8 cellular contexts compared by ENCODE assay signal in genomic region chr1:155856975-155857930, GRCh38. TPM values are rescaled to one million over a fixed set of nuclear protein-coding genes. Genes with fewer than 3 reads are reported as not detected.
A peak's percentile ranks its signal among the peaks of the same experiment; 100 is the strongest.
DNase-seq lines count a peak whose midpoint lies in the region; ATAC-seq and TF ChIP-seq lines count a peak whose summit lies in the region.

TSS of gene GON4L (minus strand) at chr1:155857214. CDS start at chr1:155853780, 3,434 bp downstream.

- DNase-seq in Caki2 (ENCODE audit: low read depth) (peak; percentile 82), KBM-7 (peak; percentile 92), PC-9 (peak; percentile 84 to 85), activated T-cell treated with anti-CD3 and anti-CD28 coated beads for 48 hours (ENCODE audit: low read depth) (peak; percentile 85), epithelial cell of esophagus (ENCODE audit: low read depth) (peak; percentile 95), middle frontal gyrus (ENCODE audit: extremely low spot score, low spot score) (peak; percentile 92)
- peak; percentile 81 to 82 for DNase-seq in stimulated activated CD8-positive, alpha-beta memory T cell treated with anti-CD3 and anti-CD28 coated beads, Interleukin-2, amount 100 ng/mL, for 48 hours (ENCODE audit: low read depth in 2 of 2)

- H3K4me2 ChIP-seq in PC-9: peak within 1 kb of the TSS; percentile 90

- peaks cover 15% of the 10 kb centered on the region; the same call in 1 of the 2 replicates for H3K27me3 ChIP-seq in PC-9 (ENCODE audit: insufficient read depth, low read depth)

- peaks cover 42% of the 10 kb centered on the region for H3K79me2 ChIP-seq in PC-9 (ENCODE audit: low read depth)

- no peaks in the 10 kb centered on the region for H3K9me2 ChIP-seq in PC-9 (ENCODE audit: insufficient read depth)

- no TSS peak for BruUV-seq in PC-9 (replicated peaks; lab: Mats Ljungman, UMichigan)

- TF ChIP-seq CTCF in PC-9 (conservative IDR thresholded peaks at IDR 0.05): no peak
- no peak for TF ChIP-seq CTCF in epithelial cell of esophagus (IDR thresholded peaks at IDR 0.05; ENCODE audit: insufficient read depth, low read depth, low read length, missing control alignments)

- H3K4me1 ChIP-seq in PC-9 (replicated peaks; ENCODE audit: insufficient read depth): peaks cover 18% of the 10 kb centered on the region

- peak within 1 kb of the TSS; percentile 92 for H2AFZ ChIP-seq in PC-9

- in situ Hi-C loops in Caki2 (cut with HindIII; ENCODE audit: low pct_unique_long_range_greater_than_20kb, low sequenced_read_pairs): no loop called here
- in situ Hi-C loops in KBM-7 (cut with MboI; ENCODE audit: low pct_unique_long_range_greater_than_20kb, low sequenced_read_pairs): no loop called here

- no peak within 1 kb of the TSS for H3K27ac ChIP-seq in PC-9

- H3K36me3 ChIP-seq in PC-9 (ENCODE audit: low read depth): peaks cover 23% of the 10 kb centered on the region; the same call in 1 of the 2 replicates

- no peaks in the 10 kb centered on the region; the same call in 1 of the 2 replicates for H4K20me1 ChIP-seq in PC-9 (ENCODE audit: insufficient read depth)

- no peaks in the 10 kb centered on the region for H3K9me3 ChIP-seq in PC-9 (ENCODE audit: insufficient read depth, low read depth)

- ATAC-seq in GM21526 (IDR thresholded peaks at IDR 0.05; ENCODE audit: low FRiP score, unreplicated experiment): peak; percentile 57

- H3K4me3 ChIP-seq in PC-9 (peak within 1 kb of the TSS; percentile 75), epithelial cell of esophagus (ENCODE audit: low read length) (peak within 1 kb of the TSS; percentile 97)

- intact Hi-C loops in PC-9 (cut with micrococcal nuclease; ENCODE audit: unreplicated experiment): loop anchor here (5.0 kb wide), 1 partner anchor 55 kb away; the partner anchor contains the start of gene RIT1

- peaks cover 43% of the 10 kb centered on the region for H3F3A ChIP-seq in PC-9 (ENCODE audit: insufficient read depth, low read depth)

- CTCF ChIA-PET in PC-9 (lab: Charles Lee): interaction anchor here (0.5 to 1.2 kb wide), 4 partner anchors 101 to 529 kb away, joined by 3 to 6 read pairs (median 4); partner anchors contain the start of gene MEX3A

- POLR2A ChIA-PET in PC-9 (lab: Charles Lee; ENCODE audit: unreplicated experiment): interaction anchor here (0.7 to 0.8 kb wide), 2 partner anchors 36 to 74 kb away, joined by 3 read pairs; no protein-coding TSS in a partner anchor

RNA-seq across cellular contexts. Expression of gene GON4L, which starts in this region (rescaled TPM):
- 7.9 and 9.5 TPM in 2 replicates for total RNA-seq in Caki2 (2014; rRNA removed; shearing (Covaris generic); ENCODE audit: low replicate concordance)
- 41.1 and 45.8 TPM in 2 replicates for total RNA-seq in PC-9 (2021)
